ENCODE assay signal across 8 cellular contexts in genomic region chr13:29595380-29596063, GRCh38. TPM values are rescaled to one million over a fixed set of nuclear protein-coding genes. Genes with fewer than 3 reads are reported as not detected.
DNase-seq lines count a peak whose midpoint lies in the region; ATAC-seq and TF ChIP-seq lines count a peak whose summit lies in the region.

TSS of gene SLC7A1 (minus strand) at chr13:29595688. CDS start at chr13:29536188, 59,500 bp downstream.

- H4K12ac ChIP-seq in trophoblast cell (ENCODE audit: low read depth, low read length) = peak within 1 kb of the TSS; percentile 71

- H3K18ac ChIP-seq in trophoblast cell (ENCODE audit: low read length) = peak within 1 kb of the TSS; percentile 96

- H3K36me3 ChIP-seq in trophoblast cell (ENCODE audit: control insufficient read depth in 1 of 2, insufficient read depth in 2 of 2, low read length in 2 of 2) = no peaks in the 10 kb centered on the region
- no peaks in the 10 kb centered on the region for H3K36me3 ChIP-seq in transverse colon

- no peak within 1 kb of the TSS for H3K23ac ChIP-seq in trophoblast cell (ENCODE audit: low read length)

- no peak for TF ChIP-seq POLR2A in transverse colon (IDR thresholded peaks at IDR 0.05)

- H2AK5ac ChIP-seq in trophoblast cell (ENCODE audit: low read length) = peak within 1 kb of the TSS; percentile 61

- peak within 1 kb of the TSS; percentile 86 for H4K91ac ChIP-seq in trophoblast cell (ENCODE audit: low read depth, low read length)

- ATAC-seq in HG02588 (IDR thresholded peaks at IDR 0.05; ENCODE audit: unreplicated experiment) = peak; percentile 83

- H3K4me3 ChIP-seq in trophoblast cell (ENCODE audit: low read depth, low read length) (peak within 1 kb of the TSS; percentile 81), transverse colon (peak within 1 kb of the TSS; percentile 83 to 98 (median 94))

- peak within 1 kb of the TSS; percentile 73 for H3K4ac ChIP-seq in trophoblast cell (ENCODE audit: low read depth, low read length)

- H2BK120ac ChIP-seq in trophoblast cell (ENCODE audit: insufficient read depth, low read length, poor library complexity) = peak within 1 kb of the TSS; percentile 86

- H3K79me2 ChIP-seq in trophoblast cell (ENCODE audit: control insufficient read depth, insufficient read depth, low read length, poor library complexity) = peaks cover 17% of the 10 kb centered on the region

- peak within 1 kb of the TSS; percentile 68 for H3K4me2 ChIP-seq in trophoblast cell (ENCODE audit: low read length)

- in situ Hi-C loops in transverse colon (cut with MboI; ENCODE audit: low pct_ligation_motif_present in 1 of 4, low pct_unique_long_range_greater_than_20kb in 1 of 4, low sequenced_read_pairs in 3 of 4) = no loop called here

- DNase-seq in NCI-H1048 (lab: John Stamatoyannopoulos, UW) (peak; percentile 79), SW480 (ENCODE audit: low spot score) (peak; percentile 88), cardiac septum (ENCODE audit: low spot score) (peak; percentile 83), trophoblast cell (peak; percentile 78 to 81), transverse colon (peak; percentile 85)
- DNase-seq in activated naive CD8-positive, alpha-beta T cell treated with anti-CD3 and anti-CD28 coated beads, Interleukin-2, amount 50 U/mL, for 16 hours (ENCODE audit: low read depth, low spot score) = peak; percentile 67

- peak within 1 kb of the TSS; percentile 82 for H3K9ac ChIP-seq in trophoblast cell (ENCODE audit: low read length)

- H2AFZ ChIP-seq in trophoblast cell (ENCODE audit: insufficient read depth, low read length, poor library complexity) = peak within 1 kb of the TSS; percentile 88

- 0 out of 3 replicates have a peak, but pooled peaks have one; percentile 16 for TF ChIP-seq CTCF in GM12872 (IDR thresholded peaks at IDR 0.05; ENCODE audit: insufficient read depth, low read depth, low read length)
- no peak for TF ChIP-seq CTCF in transverse colon (IDR thresholded peaks at IDR 0.05)

- WGBS in trophoblast cell (ENCODE audit: extremely low coverage, insufficient coverage, insufficient read length) = no CpG with 5 or more reads among the region's 98 CpGs
- whole genome bisulfite sequencing in transverse colon (ENCODE audit: low coverage in 1 of 2), 2 donors = 0% methylated on average over 28 of the region's 98 CpGs; no CpG with 5 or more reads in 1 of the 2 donors

- peak within 1 kb of the TSS; percentile 73 for H4K8ac ChIP-seq in trophoblast cell (ENCODE audit: low read depth, low read length)

- no peaks in the 10 kb centered on the region for H3K9me3 ChIP-seq in trophoblast cell (ENCODE audit: insufficient read depth, low read depth, low read length)
- no peaks in the 10 kb centered on the region for H3K9me3 ChIP-seq in transverse colon

- peaks cover 9 to 10% of the 10 kb centered on the region in 2 experiments for H3K4me1 ChIP-seq in trophoblast cell (ENCODE audit: control insufficient read depth in 1 of 2, insufficient read depth in 2 of 2, low read length in 2 of 2)
- H3K4me1 ChIP-seq in transverse colon = peaks cover 3 to 19% (median 11%) of the 10 kb centered on the region in 4 donors

- intact Hi-C loops in cardiac septum (cut with DNase I) = no loop called here
- intact Hi-C loops in transverse colon (cut with DNase I; ENCODE audit: low total_unique reads) = loop anchor here (10.0 kb wide), 3 partner anchors 81 to 519 kb away; partner anchors contain the start of gene UBL3

- H2BK12ac ChIP-seq in trophoblast cell (ENCODE audit: low read length) = peak within 1 kb of the TSS; percentile 63

- H3K27ac ChIP-seq in trophoblast cell (ENCODE audit: low read depth, low read length) (peak within 1 kb of the TSS; percentile 73), transverse colon (peak within 1 kb of the TSS; percentile 91 to 97 (median 95))

- TF ChIP-seq EP300 in transverse colon (IDR thresholded peaks at IDR 0.05; ENCODE audit: low read depth) = no peak

- H2BK5ac ChIP-seq in trophoblast cell (ENCODE audit: low read depth, low read length, poor library complexity) = peak within 1 kb of the TSS; percentile 71

- H3K27me3 ChIP-seq in trophoblast cell (ENCODE audit: insufficient read depth, low read length) (no peaks in the 10 kb centered on the region), transverse colon (no peaks in the 10 kb centered on the region)

- peaks cover 16% of the 10 kb centered on the region for H3K79me1 ChIP-seq in trophoblast cell (ENCODE audit: low read length)

- H3K14ac ChIP-seq in trophoblast cell (ENCODE audit: low read length) = peak within 1 kb of the TSS; percentile 85

RNA-seq across cellular contexts. Expression of gene SLC7A1, which starts in this region (rescaled TPM):
- 30.7 TPM for total RNA-seq in cardiac septum
- polyA plus RNA-seq in trophoblast cell (2013) = 42.5 and 45.6 TPM in 2 replicates
- total RNA-seq in transverse colon = 10 to 100 TPM; 10.8 to 21.4 (median 17.9) TPM

Comparison
In these comparisons a context has a peak if more than half of its experiments do, and no peak if none do; other contexts are left out.
1. Peak in every context shown above with its lines: DNase-seq, ATAC-seq, H3K4me3 ChIP-seq and H3K27ac ChIP-seq.